Comparison of ENCODE assay signal across 8 cellular contexts in genomic region chr2:109470121-109470921, GRCh38.
DNase-seq lines count a peak whose midpoint lies in the region; ATAC-seq and TF ChIP-seq lines count a peak whose summit lies in the region.

No MANE protein-coding gene starts in this region.

- intact Hi-C loops in lower lobe of right lung (cut with DNase I): no loop called here

- no peak overlapping the region for H3K27ac ChIP-seq in lower lobe of right lung

- peaks cover 28% of the 10 kb centered on the region for H3K27me3 Mint-ChIP-seq in T-helper 17 cell

- no peaks in the 10 kb centered on the region for H3K36me3 Mint-ChIP-seq in T-helper 17 cell (ENCODE audit: low read depth)

- DNase-seq in ELR (ENCODE audit: low read depth) (peak; percentile 92), T-helper 17 cell (no peak), lower lobe of right lung (peak; percentile 43), cerebellar nuclear complex (lab: John Stamatoyannopoulos, UW) (no peak), H7 (no peak)
- DNase-seq in stimulated activated CD4-positive, alpha-beta T cell treated with anti-CD3 and anti-CD28 coated beads, Interleukin-15, amount 100 ng/mL, for 24 hours: no peak

- H3K9me3 ChIP-seq in T-helper 17 cell (ENCODE audit: control insufficient read depth, low read length, poor library complexity, severe bottlenecking) (no peaks in the 10 kb centered on the region), lower lobe of right lung (no peaks in the 10 kb centered on the region)

- H3K4me1 Mint-ChIP-seq in T-helper 17 cell: peaks cover 2% of the 10 kb centered on the region

- no peak overlapping the region for H3K27ac Mint-ChIP-seq in T-helper 17 cell

- no peaks in the 10 kb centered on the region for H3K4me1 ChIP-seq in lower lobe of right lung

- H3K4me3 ChIP-seq in lower lobe of right lung (no peak overlapping the region), H7 (ENCODE audit: insufficient read depth, low read depth, low read length) (no peak overlapping the region)

- peak overlapping the region; percentile 32 for H3K4me3 Mint-ChIP-seq in T-helper 17 cell

- no peaks in the 10 kb centered on the region for H3K27me3 ChIP-seq in lower lobe of right lung (ENCODE audit: low read depth)
- no peaks in the 10 kb centered on the region for H3K27me3 ChIP-seq in H7 (ENCODE audit: control insufficient read depth, insufficient read depth, low read length)

- H3K36me3 ChIP-seq in lower lobe of right lung (no peaks in the 10 kb centered on the region), H7 (replicated peaks; ENCODE audit: control insufficient read depth, insufficient read depth, low read length) (no peaks in the 10 kb centered on the region)

- no peak for TF ChIP-seq CTCF in lower lobe of right lung (IDR thresholded peaks at IDR 0.05)

- ATAC-seq in HG02763 (IDR thresholded peaks at IDR 0.05; ENCODE audit: unreplicated experiment): peak; percentile 69
- no peak for ATAC-seq in T-helper 17 cell
- peak in 1 of 2 donors; percentile 59 for ATAC-seq in lower lobe of right lung
- no peak for ATAC-seq in GM21390 (IDR thresholded peaks at IDR 0.05; ENCODE audit: unreplicated experiment)

Comparison
In these comparisons a context has a peak if more than half of its experiments do, and no peak if none do; other contexts are left out.
1. DNase-seq: peak in ELR (single experiment) and lower lobe of right lung (single experiment); none in T-helper 17 cell (0 of 3), cerebellar nuclear complex (0 of 2), stimulated activated CD4-positive, alpha-beta T cell treated with anti-CD3 and anti-CD28 coated beads, Interleukin-15, amount 100 ng/mL, for 24 hours (single experiment) and H7 (single experiment).